In the genomic region with DNA sequence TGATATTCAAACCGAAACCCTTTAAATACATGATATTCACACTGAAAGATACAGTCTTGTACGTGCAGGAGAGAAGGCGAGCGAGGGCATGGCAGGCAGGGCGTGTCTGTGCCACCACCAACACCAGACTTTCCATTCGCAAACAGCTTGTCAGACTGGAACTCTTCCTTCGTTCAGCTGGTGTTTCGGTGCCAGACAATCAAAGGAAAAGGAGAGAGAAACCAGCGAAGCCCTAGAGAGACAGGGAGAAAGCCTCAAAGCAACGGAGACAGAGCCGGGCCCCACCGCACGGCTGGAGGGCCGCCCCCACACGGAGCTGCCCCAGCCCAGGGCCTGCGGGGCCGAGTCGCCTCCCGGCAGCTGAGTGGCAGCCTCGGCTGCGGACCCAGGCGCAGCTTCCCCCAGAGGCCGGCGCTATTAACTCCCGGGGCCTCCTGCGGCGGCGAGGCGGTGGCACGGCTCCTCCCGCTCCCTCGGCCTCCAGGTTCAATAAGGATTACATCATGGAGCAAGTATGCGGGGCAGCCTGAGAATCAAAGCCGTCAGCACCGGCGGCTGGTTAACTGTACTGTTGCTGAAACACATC, we compare ENCODE assay signal across 8 cellular contexts. TPM values are rescaled to one million over a fixed set of nuclear protein-coding genes. Genes with fewer than 3 reads are reported as not detected.
A peak's percentile ranks its signal among the peaks of the same experiment; 100 is the strongest.
DNase-seq lines count a peak whose midpoint lies in the region; ATAC-seq and TF ChIP-seq lines count a peak whose summit lies in the region.

No MANE protein-coding gene starts in this region.

- H3K27ac Mint-ChIP-seq in effector memory CD8-positive, alpha-beta T cell = no peak overlapping the region
- H3K27ac Mint-ChIP-seq in memory B cell = peak overlapping the region; percentile 14

- no peaks in the 10 kb centered on the region for H3K36me3 ChIP-seq in thoracic aorta

- H3K9me3 ChIP-seq in thoracic aorta = no peaks in the 10 kb centered on the region

- peak overlapping the region; percentile 71 for H3K4me3 ChIP-seq in thoracic aorta

- peak; percentile 13 for TF ChIP-seq CTCF in thoracic aorta (IDR thresholded peaks at IDR 0.05)

- H3K4me1 ChIP-seq in thoracic aorta (ENCODE audit: control insufficient read depth in 1 of 2, low read depth in 2 of 2) = peaks cover 0 to 7% of the 10 kb centered on the region in 2 donors

- peaks cover 75 to 91% of the 10 kb centered on the region in 2 donors for H3K27me3 Mint-ChIP-seq in effector memory CD8-positive, alpha-beta T cell
- peaks cover 33% of the 10 kb centered on the region for H3K27me3 Mint-ChIP-seq in memory B cell

- H3K27ac ChIP-seq in thoracic aorta = peak overlapping the region in 1 of 2 donors; percentile 46

- H3K36me3 Mint-ChIP-seq in effector memory CD8-positive, alpha-beta T cell (ENCODE audit: insufficient read depth) = no peaks in the 10 kb centered on the region
- H3K36me3 Mint-ChIP-seq in memory B cell = no peaks in the 10 kb centered on the region

- ATAC-seq in effector memory CD8-positive, alpha-beta T cell (replicated peaks) = peak; percentile 69
- peak; percentile 78 for ATAC-seq in memory B cell (ENCODE audit: low read depth)
- ATAC-seq in thoracic aorta (ENCODE audit: insufficient number of reproducible peaks, low FRiP score, low read depth) = peak; percentile 69
- ATAC-seq in HG03175 (IDR thresholded peaks at IDR 0.05; ENCODE audit: unreplicated experiment) = no peak
- no peak for ATAC-seq in HG03442 (IDR thresholded peaks at IDR 0.05; ENCODE audit: unreplicated experiment)

- peak; percentile 81 for DNase-seq in EH (ENCODE audit: low read depth)
- peak; percentile 51 for DNase-seq in LHCN-M2 (ENCODE audit: low read depth)
- DNase-seq in T1000 (lab: John Stamatoyannopoulos, UW) = peak; percentile 69
- DNase-seq in effector memory CD8-positive, alpha-beta T cell = no peak
- DNase-seq in memory B cell (ENCODE audit: low spot score in 2 of 2) = peak; percentile 26 to 32
- no peak for DNase-seq in thoracic aorta (ENCODE audit: low spot score)

- H3K4me3 Mint-ChIP-seq in effector memory CD8-positive, alpha-beta T cell = peak overlapping the region; percentile 80 to 84
- H3K4me3 Mint-ChIP-seq in memory B cell = peak overlapping the region; percentile 85

- H3K27me3 ChIP-seq in thoracic aorta (replicated peaks; ENCODE audit: insufficient read depth) = no peaks in the 10 kb centered on the region

- peaks cover 5 to 6% of the 10 kb centered on the region in 2 donors for H3K4me1 Mint-ChIP-seq in effector memory CD8-positive, alpha-beta T cell (ENCODE audit: low read depth in 2 of 2)
- H3K4me1 Mint-ChIP-seq in memory B cell = peaks cover 8% of the 10 kb centered on the region

- no peaks in the 10 kb centered on the region for H3K9me3 Mint-ChIP-seq in effector memory CD8-positive, alpha-beta T cell
- H3K9me3 Mint-ChIP-seq in memory B cell = no peaks in the 10 kb centered on the region

RNA-seq across cellular contexts. Expression of a gene that starts 32.1 kb away (rescaled TPM):
- total RNA-seq in LHCN-M2 (2014; rRNA removed) (not detected in 2 replicates), thoracic aorta (not detected)
- not detected for polyA plus RNA-seq in LHCN-M2 (2012)

RNA-seq across cellular contexts. Expression of a gene that starts 59.1 kb away (rescaled TPM):
- total RNA-seq in LHCN-M2 (2014; rRNA removed) (57.8 and 121 TPM in 2 replicates), thoracic aorta (100 to 1,000 TPM; 114 to 116 TPM)
- polyA plus RNA-seq in LHCN-M2 (2012) = 19.5 TPM

Comparison
In these comparisons a context has a peak if more than half of its experiments do, and no peak if none do; other contexts are left out.
1. DNase-seq: peak in EH (single experiment), LHCN-M2 (single experiment), T1000 (single experiment) and memory B cell (2 of 2); none in effector memory CD8-positive, alpha-beta T cell (0 of 3) and thoracic aorta (single experiment).
2. ATAC-seq: peak in effector memory CD8-positive, alpha-beta T cell (single experiment), memory B cell (single experiment) and thoracic aorta (single experiment); none in HG03175 (single experiment) and HG03442 (single experiment).